Comparison of ENCODE assay signal across 8 cellular contexts in the genomic region with DNA sequence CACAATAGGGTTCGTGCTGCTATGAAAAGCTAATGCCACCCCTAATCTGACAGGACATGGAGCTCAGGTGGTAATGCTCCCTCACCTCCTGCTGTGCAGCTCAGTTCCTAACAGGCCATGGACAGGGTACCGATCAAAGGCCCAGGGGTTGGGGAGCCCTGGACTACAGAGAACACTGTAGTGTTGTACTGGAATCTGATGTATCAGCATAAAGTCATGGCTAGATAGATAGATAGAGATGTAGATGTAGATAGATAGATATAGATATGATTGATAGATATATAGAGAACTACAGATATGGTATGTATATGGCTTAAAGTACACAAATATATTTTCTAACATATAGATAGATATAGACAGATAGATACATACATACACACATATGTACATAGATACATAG.
"Had no signal": no experiment of that assay in that cellular context is flagged by ENCODE, and none has a peak within 500 bp of the region (broad histone marks: within the 10 kb centered on the region; RNA-seq: fewer than 3 reads in every experiment).

No MANE protein-coding gene starts in this region.

- ATAC-seq: GM12878 had no signal

- DNase-seq: GDM1, GF-D8 had no signal

- FAIRE-seq: G401.6, GM12878, GM12891, GM12892, GM18507, GM19239 had no signal

- H3K4me3 ChIP-seq: GM12878 had no signal
